ENCODE assay signal across 8 cellular contexts in genomic region chr10:66587680-66588050, GRCh38.
"Had no signal": no experiment of that assay in that cellular context is flagged by ENCODE, and none has a peak within 500 bp of the region (broad histone marks: within the 10 kb centered on the region; RNA-seq: fewer than 3 reads in every experiment).

No MANE protein-coding gene starts in this region.

- H3K4me1 ChIP-seq: HAP-1 had no signal

- H3K27ac ChIP-seq: GM23248 had no signal

- H3K9me3 ChIP-seq: HAP-1 had no signal

- H2AFZ ChIP-seq: GM23248 had no signal

- ATAC-seq: HCT116, K562 had no signal

- H3K36me3 ChIP-seq: HAP-1 had no signal

- H3K4me3 ChIP-seq: GM23248, HAP-1, K562 had no signal

- H3K9ac ChIP-seq: GM23248 had no signal

- DNase-seq: GM23248, GOT3, H7, HFFc6, IMR-90 had no signal
